Comparison of ENCODE assay signal across 38 cellular contexts in genomic region chr2:240722376-240722775, GRCh38. TPM values are rescaled to one million over a fixed set of nuclear protein-coding genes. Genes with fewer than 3 reads are reported as not detected.
"Had no signal": no experiment of that assay in that cellular context is flagged by ENCODE, and none has a peak within 500 bp of the region (broad histone marks: within the 10 kb centered on the region; RNA-seq: fewer than 3 reads in every experiment).

No MANE protein-coding gene starts in this region.

- H3K9me3 ChIP-seq: adrenal gland, ascending aorta, body of pancreas, breast epithelium had no signal

- H3K4me3 ChIP-seq: adrenal gland, ascending aorta, body of pancreas, breast epithelium, cardiac muscle cell had no signal

- DNase-seq: activated effector memory CD4-positive, alpha-beta T cell treated with anti-CD3 and anti-CD28 coated beads, Interleukin-2, amount 50 U/mL, for 16 hours; activated effector memory CD4-positive, alpha-beta T cell treated with Interleukin-2 at 50 U/mL for 16 hours; activated gamma-delta T cell; activated gamma-delta T cell treated with Interleukin-2 at 50 U/mL for 16 hours; activated naive CD4-positive, alpha-beta T cell; activated naive CD4-positive, alpha-beta T cell treated with anti-CD3 and anti-CD28 coated beads for 36 hours; activated naive CD4-positive, alpha-beta T cell treated with anti-CD3 and anti-CD28 coated beads, Interleukin-2, amount 10 ng/mL, durations not matched to agents 7 days and 5 days; activated naive CD4-positive, alpha-beta T cell treated with anti-CD3 and anti-CD28 coated beads, Interleukin-2, amount 50 U/mL, for 16 hours; activated naive CD4-positive, alpha-beta T cell treated with Interleukin-2 at 50 U/mL for 16 hours; activated naive CD8-positive, alpha-beta T cell treated with anti-CD3 and anti-CD28 coated beads for 36 hours; activated naive CD8-positive, alpha-beta T cell treated with anti-CD3 and anti-CD28 coated beads, Interleukin-2, amount 10 ng/mL, durations not matched to agents 7 days and 5 days; activated naive CD8-positive, alpha-beta T cell treated with anti-CD3 and anti-CD28 coated beads, Interleukin-2, amount 50 U/mL, for 24 hours; activated T-cell treated with anti-CD3 and anti-CD28 coated beads for 4 hours; activated T-cell treated with anti-CD3 and anti-CD28 coated beads, Interleukin-2, amount 50 U/mL, for 1 hour; activated T-cell treated with anti-CD3 and anti-CD28 coated beads, Interleukin-2, amount 50 U/mL, for 24 hours; activated T-cell treated with anti-CD3 and anti-CD28 coated beads, Interleukin-2, amount 50 U/mL, for 4 hours; activated T-cell treated with anti-CD3 and anti-CD28 coated beads, Interleukin-2, amount 50 U/mL, for 48 hours; activated T-cell treated with anti-CD3 and anti-CD28 coated beads, Interleukin-2, amount 50 U/mL, for 72 hours; adrenal gland; amniotic stem cell; amygdala; aorta; body of pancreas; brain microvascular endothelial cell; caudate nucleus; central memory CD4-positive, alpha-beta T cell; cerebellar nuclear complex had no signal

- H3K4me1 ChIP-seq: adrenal gland, ascending aorta, body of pancreas, breast epithelium had no signal

- H3K27me3 ChIP-seq: adrenal gland, ascending aorta, body of pancreas, brain microvascular endothelial cell, breast epithelium, cardiac muscle cell had no signal

- H3K36me3 ChIP-seq: adrenal gland, ascending aorta, brain microvascular endothelial cell, breast epithelium, cardiac muscle cell had no signal

- H3K27ac ChIP-seq: adrenal gland, ascending aorta, body of pancreas, brain microvascular endothelial cell, breast epithelium, cardiac muscle cell had no signal

- ATAC-seq: activated naive CD4-positive, alpha-beta T cell treated with anti-CD3 and anti-CD28 coated beads, Interleukin-2, amount 50 U/mL, for 72 hours; activated naive CD8-positive, alpha-beta T cell treated with anti-CD3 and anti-CD28 coated beads, Interleukin-2, amount 50 U/mL, for 24 hours; activated T-cell treated with anti-CD3 and anti-CD28 coated beads, Interleukin-2, amount 50 U/mL, for 4 hours; activated T-cell treated with anti-CD3 and anti-CD28 coated beads, Interleukin-2, amount 50 U/mL, for 72 hours; activated T-helper 17 cell treated with anti-CD3 and anti-CD28 coated beads, Interleukin-2, amount 50 U/mL, for 72 hours; body of pancreas had no signal

RNA-seq across cellular contexts. Expression of gene AQP12A, which starts 30.7 kb away (rescaled TPM):
- total RNA-seq: activated naive CD4-positive, alpha-beta T cell treated with anti-CD3 and anti-CD28 coated beads for 36 hours; activated naive CD4-positive, alpha-beta T cell treated with anti-CD3 and anti-CD28 coated beads, Interleukin-2, amount 50 U/mL, for 72 hours; activated naive CD8-positive, alpha-beta T cell treated with anti-CD3 and anti-CD28 coated beads for 36 hours; activated naive CD8-positive, alpha-beta T cell treated with anti-CD3 and anti-CD28 coated beads, Interleukin-2, amount 10 ng/mL, durations not matched to agents 7 days and 5 days; activated T-cell treated with anti-CD3 and anti-CD28 coated beads, Interleukin-2, amount 50 U/mL, for 4 hours; activated T-cell treated with anti-CD3 and anti-CD28 coated beads, Interleukin-2, amount 50 U/mL, for 72 hours; activated T-helper 1 cell treated with anti-CD3 and anti-CD28 coated beads, Interleukin-12 subunit alpha, Interleukin-12 subunit beta, Interleukin-2, Interleukin-4 antibody, amounts not matched to agents 30 ng/mL and 10 ng/mL and 1 ng/mL, durations not matched to agents 14 hours and 24 hours and 36 hours; activated T-helper 17 cell treated with anti-CD3 and anti-CD28 coated beads, Interleukin-2, amount 50 U/mL, for 72 hours; activated T-helper 2 cell treated with anti-CD3 and anti-CD28 coated beads, Interferon-gamma antibody, Interleukin-2, Interleukin-4, amounts not matched to agents 10 μg/mL and 5 μg/mL and 100 μg/mL, durations not matched to agents 14 hours and 24 hours and 36 hours; adrenal gland; aorta; ascending aorta; astrocyte; breast epithelium; bronchial epithelial cell; cardiac muscle cell; cardiac septum; cerebellum had no signal
- polyA plus RNA-seq: adrenal gland, cardiac muscle cell had no signal

RNA-seq across cellular contexts. Expression of gene AQP12B, which starts 39.7 kb away (rescaled TPM):
- total RNA-seq: activated naive CD4-positive, alpha-beta T cell treated with anti-CD3 and anti-CD28 coated beads for 36 hours; activated naive CD4-positive, alpha-beta T cell treated with anti-CD3 and anti-CD28 coated beads, Interleukin-2, amount 50 U/mL, for 72 hours; activated naive CD8-positive, alpha-beta T cell treated with anti-CD3 and anti-CD28 coated beads for 36 hours; activated naive CD8-positive, alpha-beta T cell treated with anti-CD3 and anti-CD28 coated beads, Interleukin-2, amount 10 ng/mL, durations not matched to agents 7 days and 5 days; activated T-cell treated with anti-CD3 and anti-CD28 coated beads, Interleukin-2, amount 50 U/mL, for 4 hours; activated T-cell treated with anti-CD3 and anti-CD28 coated beads, Interleukin-2, amount 50 U/mL, for 72 hours; activated T-helper 1 cell treated with anti-CD3 and anti-CD28 coated beads, Interleukin-12 subunit alpha, Interleukin-12 subunit beta, Interleukin-2, Interleukin-4 antibody, amounts not matched to agents 30 ng/mL and 10 ng/mL and 1 ng/mL, durations not matched to agents 14 hours and 24 hours and 36 hours; activated T-helper 17 cell treated with anti-CD3 and anti-CD28 coated beads, Interleukin-2, amount 50 U/mL, for 72 hours; activated T-helper 2 cell treated with anti-CD3 and anti-CD28 coated beads, Interferon-gamma antibody, Interleukin-2, Interleukin-4, amounts not matched to agents 10 μg/mL and 5 μg/mL and 100 μg/mL, durations not matched to agents 14 hours and 24 hours and 36 hours; adrenal gland; aorta; ascending aorta; astrocyte; breast epithelium; bronchial epithelial cell; cardiac muscle cell; cardiac septum; cerebellum had no signal
- polyA plus RNA-seq: cardiac muscle cell had no signal
